ENCODE assay signal across 8 cellular contexts in genomic region chr12:57460457-57461325, GRCh38. TPM values are rescaled to one million over a fixed set of nuclear protein-coding genes. Genes with fewer than 3 reads are reported as not detected.
DNase-seq lines count a peak whose midpoint lies in the region; ATAC-seq and TF ChIP-seq lines count a peak whose summit lies in the region.
"Had no signal": no experiment of that assay in that cellular context is flagged by ENCODE, and none has a peak within 500 bp of the region (broad histone marks: within the 10 kb centered on the region; RNA-seq: fewer than 3 reads in every experiment).

No MANE protein-coding gene starts in this region.

- H3K9me3 Mint-ChIP-seq in glutamatergic neuron (ENCODE audit: unreplicated experiment), result peaks cover 17% of the 10 kb centered on the region

- H3K27ac ChIP-seq in SJSA1 (peak overlapping the region; percentile 92), skeletal muscle tissue (ENCODE audit: low read depth, low read length) (no peak overlapping the region)

- H3K27me3 Mint-ChIP-seq in glutamatergic neuron (ENCODE audit: unreplicated experiment), result peaks cover 25% of the 10 kb centered on the region

- H3K27me3 ChIP-seq in SJSA1 (replicated peaks) (no peaks in the 10 kb centered on the region), skeletal muscle tissue (ENCODE audit: control insufficient read depth in 3 of 3, insufficient read depth in 3 of 3, low read length in 3 of 3) (peaks cover 6 to 23% (median 10%) of the 10 kb centered on the region in 3 donors)

- DNase-seq in GM20000 (ENCODE audit: low spot score) (peak; percentile 60), SJSA1 (ENCODE audit: low read depth in 1 of 2, low spot score in 2 of 2) (peak in 1 of 2 experiments; percentile 100), glutamatergic neuron (peak; percentile 72), T1000 (lab: John Stamatoyannopoulos, UW) (no peak), COLO829 (ENCODE audit: low spot score) (no peak)

- H3K36me3 Mint-ChIP-seq in glutamatergic neuron (ENCODE audit: unreplicated experiment), result no peaks in the 10 kb centered on the region

- peak overlapping the region; percentile 50 for H3K4me3 ChIP-seq in SJSA1
- peak overlapping the region; percentile 32 to 60 (median 58) for H3K4me3 ChIP-seq in skeletal muscle tissue (ENCODE audit: low read length in 3 of 3)

- ATAC-seq in HG02840 (IDR thresholded peaks at IDR 0.05; ENCODE audit: low FRiP score, unreplicated experiment), result no peak

- H3K4me1 ChIP-seq in SJSA1 (replicated peaks), result peaks cover 60% of the 10 kb centered on the region
- peaks cover 35 to 46% (median 41%) of the 10 kb centered on the region in 3 donors for H3K4me1 ChIP-seq in skeletal muscle tissue (ENCODE audit: control insufficient read depth in 3 of 3, insufficient read depth in 3 of 3, low read length in 3 of 3)

- peaks cover 68% of the 10 kb centered on the region for H3K36me3 ChIP-seq in SJSA1
- no peaks in the 10 kb centered on the region for H3K36me3 ChIP-seq in skeletal muscle tissue (ENCODE audit: control insufficient read depth in 3 of 3, insufficient read depth in 3 of 3, low read length in 3 of 3)

- peak overlapping the region in 2 of 3 donors; percentile 32 to 57 for H3K9ac ChIP-seq in skeletal muscle tissue (ENCODE audit: low read depth in 1 of 3, low read length in 3 of 3)

- peaks cover 19% of the 10 kb centered on the region for H3K4me1 Mint-ChIP-seq in glutamatergic neuron (ENCODE audit: low read depth, unreplicated experiment)

- no peaks in the 10 kb centered on the region for H3K9me3 ChIP-seq in SJSA1 (replicated peaks)
- H3K9me3 ChIP-seq in skeletal muscle tissue (ENCODE audit: control insufficient read depth in 3 of 3, low read length in 3 of 3), result no peaks in the 10 kb centered on the region

- peak overlapping the region; percentile 43 for H3K27ac Mint-ChIP-seq in glutamatergic neuron (ENCODE audit: unreplicated experiment)

- peak overlapping the region; percentile 94 for H3K4me3 Mint-ChIP-seq in glutamatergic neuron (ENCODE audit: unreplicated experiment)

- TF ChIP-seq CTCF in GM20000 (IDR thresholded peaks at IDR 0.05; ENCODE audit: extremely low read depth, missing control alignments), result no peak
- TF ChIP-seq CTCF in glutamatergic neuron (IDR thresholded peaks at IDR 0.05; ENCODE audit: partially characterized antibody, unreplicated experiment), result peak; percentile 13

RNA-seq across cellular contexts. Expression of gene GLI1, which starts 1.1 kb away (rescaled TPM):
- total RNA-seq in SJSA1 (2014; rRNA removed; shearing (Covaris generic)), result 225 and 323 TPM in 2 replicates
- total RNA-seq in glutamatergic neuron (ENCODE audit: unreplicated experiment) (2.3 TPM), skeletal muscle tissue (5.2 TPM)

RNA-seq across cellular contexts. Expression of gene INHBE, which starts 5.6 kb away (rescaled TPM):
- 2.2 and 2.5 TPM in 2 replicates for total RNA-seq in SJSA1 (2014; rRNA removed; shearing (Covaris generic))
- total RNA-seq in glutamatergic neuron (ENCODE audit: unreplicated experiment) (18.0 TPM), skeletal muscle tissue (1.0 TPM)
- total RNA-seq: T-helper 1 cell treated with Interleukin-12 subunit alpha and Interleukin-12 subunit beta and Interleukin-4 antibody, amounts not matched to agents 30 ng/mL and 1 ng/mL, for 36 hours had no signal

RNA-seq across cellular contexts. Expression of gene ARHGAP9, which starts 19.0 kb away (rescaled TPM):
- total RNA-seq in SJSA1 (2014; rRNA removed; shearing (Covaris generic)), result 30.6 TPM in 2 replicates
- 52.0 TPM for total RNA-seq in glutamatergic neuron (ENCODE audit: unreplicated experiment)
- 5.2 TPM for total RNA-seq in skeletal muscle tissue

RNA-seq across cellular contexts. Expression of gene INHBC, which starts 26.1 kb away (rescaled TPM):
- 0.18 and 0.88 TPM in 2 replicates for total RNA-seq in SJSA1 (2014; rRNA removed; shearing (Covaris generic))
- total RNA-seq in glutamatergic neuron (ENCODE audit: unreplicated experiment) (not detected), skeletal muscle tissue (not detected)
- total RNA-seq: T-helper 1 cell treated with Interleukin-12 subunit alpha and Interleukin-12 subunit beta and Interleukin-4 antibody, amounts not matched to agents 30 ng/mL and 1 ng/mL, for 36 hours had no signal

RNA-seq across cellular contexts. Expression of gene MARS1, which starts 27.2 kb away (rescaled TPM):
- total RNA-seq in SJSA1 (2014; rRNA removed; shearing (Covaris generic)), result 3,352 and 4,750 TPM in 2 replicates
- 870 TPM for total RNA-seq in glutamatergic neuron (ENCODE audit: unreplicated experiment)
- 68.4 TPM for total RNA-seq in skeletal muscle tissue

Comparison
In these comparisons a context has a peak if more than half of its experiments do, and no peak if none do; other contexts are left out.
1. DNase-seq: peak in GM20000 (single experiment) and glutamatergic neuron (single experiment); none in T1000 (single experiment) and COLO829 (single experiment).
2. RNA of gene GLI1, which starts 1.1 kb away (total RNA-seq): 225 to 323 TPM in SJSA1; 5.2 TPM in skeletal muscle tissue (single experiment) and 2.3 TPM in glutamatergic neuron (single experiment); every median in the first group is over 10 times any median in the second.